Comparison of ENCODE assay signal across 1 cellular context in the genomic region with DNA sequence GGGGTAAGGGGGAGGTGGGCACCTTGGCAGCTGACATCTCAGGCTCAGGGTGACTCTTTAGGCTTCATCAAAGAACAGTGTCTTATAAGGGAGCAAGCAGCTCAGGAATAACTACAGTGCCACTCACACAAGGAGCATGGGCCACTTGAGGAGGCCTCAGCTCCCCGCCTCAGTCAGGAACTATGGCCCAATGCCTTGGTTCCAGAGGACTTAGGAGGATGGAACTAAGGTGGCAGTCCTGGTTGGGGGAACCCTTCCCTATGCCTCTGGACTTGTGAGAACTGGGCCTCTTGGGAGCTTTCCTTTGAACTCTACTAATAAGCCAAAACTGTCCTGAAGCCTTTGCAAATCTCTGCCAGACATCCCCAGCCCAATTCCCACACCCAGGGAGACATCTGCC.
TF ChIP-seq lines count a peak whose summit lies in the region.

No MANE protein-coding gene starts in this region.

TF ChIP-seq in IMR-90, 13 proteins besides CTCF, POLR2A, EP300 and RAD21 (continued from another document):
- TF ChIP-seq RFX5 (IDR thresholded peaks at IDR 0.05; ENCODE audit: low read depth, low read length): no peak
- no peak for TF ChIP-seq BHLHE40 (IDR thresholded peaks at IDR 0.05; ENCODE audit: low read depth, low read length)
- no peak for TF ChIP-seq MAZ (IDR thresholded peaks at IDR 0.05; ENCODE audit: borderline replicate concordance, low read depth, low read length)
- no peak for TF ChIP-seq NFE2L2 (IDR thresholded peaks at IDR 0.05; ENCODE audit: low read depth, low read length)
- TF ChIP-seq RCOR1 (IDR thresholded peaks at IDR 0.05; ENCODE audit: insufficient replicate concordance, low read length): no peak
- TF ChIP-seq CHD1 (IDR thresholded peaks at IDR 0.05; ENCODE audit: low read depth, low read length): no peak
- TF ChIP-seq, protein P1, sequence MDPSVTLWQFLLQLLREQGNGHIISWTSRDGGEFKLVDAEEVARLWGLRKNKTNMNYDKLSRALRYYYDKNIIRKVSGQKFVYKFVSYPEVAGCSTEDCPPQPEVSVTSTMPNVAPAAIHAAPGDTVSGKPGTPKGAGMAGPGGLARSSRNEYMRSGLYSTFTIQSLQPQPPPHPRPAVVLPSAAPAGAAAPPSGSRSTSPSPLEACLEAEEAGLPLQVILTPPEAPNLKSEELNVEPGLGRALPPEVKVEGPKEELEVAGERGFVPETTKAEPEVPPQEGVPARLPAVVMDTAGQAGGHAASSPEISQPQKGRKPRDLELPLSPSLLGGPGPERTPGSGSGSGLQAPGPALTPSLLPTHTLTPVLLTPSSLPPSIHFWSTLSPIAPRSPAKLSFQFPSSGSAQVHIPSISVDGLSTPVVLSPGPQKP (IDR thresholded peaks at IDR 0.05; ENCODE audit: borderline replicate concordance, low read depth, low read length): no peak
